Comparison of ENCODE assay signal across 8 cellular contexts in genomic region chr6:43426928-43427405, GRCh38. TPM values are rescaled to one million over a fixed set of nuclear protein-coding genes. Genes with fewer than 3 reads are reported as not detected.
DNase-seq lines count a peak whose midpoint lies in the region; ATAC-seq and TF ChIP-seq lines count a peak whose summit lies in the region.

No MANE protein-coding gene starts in this region.

- DNase-seq in breast epithelium (ENCODE audit: low spot score in 2 of 2) (no peak), DMS53 treated with DMSO at 0.1 percent for 48 hours (lab: John Stamatoyannopoulos, UW; ENCODE audit: unreplicated experiment) (no peak), NCI-H2227 treated with DMSO at 0.1 percent for 48 hours (lab: John Stamatoyannopoulos, UW) (no peak), retina (no peak)

- peak overlapping the region; percentile 82 for H3K27ac ChIP-seq in 22Rv1
- peak overlapping the region; percentile 83 to 93 for H3K27ac ChIP-seq in breast epithelium

- peak overlapping the region; percentile 70 to 96 (median 72) for H3K4me3 ChIP-seq in breast epithelium
- H3K4me3 ChIP-seq in mononuclear cell (ENCODE audit: low read length): peak overlapping the region; percentile 67

- TF ChIP-seq POLR2A in breast epithelium (IDR thresholded peaks at IDR 0.05): no peak

- H3K27me3 ChIP-seq in breast epithelium: no peaks in the 10 kb centered on the region
- no peaks in the 10 kb centered on the region for H3K27me3 ChIP-seq in mononuclear cell (ENCODE audit: insufficient read depth, low read length)

- ATAC-seq in HG03139 (IDR thresholded peaks at IDR 0.05; ENCODE audit: unreplicated experiment): peak; percentile 8
- ATAC-seq in HG03196 (IDR thresholded peaks at IDR 0.05; ENCODE audit: unreplicated experiment): no peak

- no peak for TF ChIP-seq CTCF in 22Rv1 (IDR thresholded peaks at IDR 0.05)
- no peak for TF ChIP-seq CTCF in breast epithelium (IDR thresholded peaks at IDR 0.05)

- intact Hi-C loops in breast epithelium (cut with DNase I; ENCODE audit: low total_unique reads): no loop called here

- H3K4me1 ChIP-seq in breast epithelium: peaks cover 6 to 8% of the 10 kb centered on the region in 2 donors
- peaks cover 25% of the 10 kb centered on the region for H3K4me1 ChIP-seq in mononuclear cell (ENCODE audit: insufficient read depth, low read length)

- H3K9me3 ChIP-seq in breast epithelium: no peaks in the 10 kb centered on the region
- no peaks in the 10 kb centered on the region for H3K9me3 ChIP-seq in mononuclear cell (ENCODE audit: low read depth, low read length)

- no peaks in the 10 kb centered on the region for H3K36me3 ChIP-seq in breast epithelium

RNA-seq across cellular contexts. Expression of gene ABCC10, which starts 0.4 kb away (rescaled TPM):
- total RNA-seq in breast epithelium (10 to 100 TPM in 2 of 3 donors, 1 to 10 TPM in 1; 9.0 to 19.9 (median 12.1) TPM), mononuclear cell (12.3 TPM)

RNA-seq across cellular contexts. Expression of gene DLK2, which starts 28.4 kb away (rescaled TPM):
- 1 to 10 TPM in 2 of 3 donors, not detected in 1; 3.6 to 8.9 TPM for total RNA-seq in breast epithelium
- 0.31 TPM for total RNA-seq in mononuclear cell

RNA-seq across cellular contexts. Expression of gene TJAP1, which starts 50.4 kb away (rescaled TPM):
- 10 to 100 TPM; 18.6 to 21.8 (median 21.3) TPM for total RNA-seq in breast epithelium
- total RNA-seq in mononuclear cell: 9.0 TPM

RNA-seq across cellular contexts. Expression of gene ZNF318, which starts 57.5 kb away (rescaled TPM):
- total RNA-seq in breast epithelium (10 to 100 TPM; 15.4 to 19.5 (median 17.4) TPM), mononuclear cell (22.9 TPM)
